In the genomic region with DNA sequence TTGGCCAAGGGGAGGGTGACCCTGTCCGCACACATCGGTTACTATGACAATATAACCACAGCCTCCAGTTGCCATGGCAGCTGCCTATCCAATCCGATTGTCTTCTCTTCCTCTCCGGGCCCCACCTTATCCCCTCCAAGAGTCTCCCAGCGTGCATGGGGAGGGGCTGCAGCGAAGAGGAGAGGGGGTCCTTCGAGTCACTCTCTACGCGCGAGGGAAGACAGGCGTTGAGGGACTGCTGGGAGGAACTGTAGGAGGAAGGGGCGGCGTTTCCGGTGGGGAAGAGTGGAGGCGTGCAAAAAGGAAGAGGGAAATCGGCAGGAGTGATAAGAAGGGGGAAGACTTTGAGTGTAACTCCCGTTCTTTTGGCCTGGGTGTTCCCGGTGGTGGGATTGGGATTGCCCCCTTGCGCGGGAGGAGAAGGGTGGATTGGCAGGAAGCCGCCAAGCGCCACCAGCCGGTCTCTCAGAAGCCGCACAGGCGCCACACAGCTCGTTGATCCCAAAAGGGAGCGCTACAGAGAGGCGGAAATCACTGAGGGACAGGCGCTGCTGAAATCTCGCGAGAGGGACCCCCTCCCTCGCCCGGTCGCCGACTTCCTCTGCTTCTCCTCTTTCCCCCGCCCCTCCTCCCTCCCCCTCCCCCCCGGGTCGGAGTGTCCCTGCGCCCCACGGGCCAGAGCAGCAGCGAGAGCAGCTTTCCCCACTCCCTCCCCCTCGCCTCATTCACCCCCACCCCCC, we compare ENCODE assay signal across 8 cellular contexts. TPM values are rescaled to one million over a fixed set of nuclear protein-coding genes. Genes with fewer than 3 reads are reported as not detected.
A peak's percentile ranks its signal among the peaks of the same experiment; 100 is the strongest.
DNase-seq lines count a peak whose midpoint lies in the region; ATAC-seq, FAIRE-seq and TF ChIP-seq lines count a peak whose summit lies in the region.

No MANE protein-coding gene starts in this region.

- H3K27ac Mint-ChIP-seq in natural killer cell treated with Interleukin-12 subunit alpha and Interleukin-12 subunit beta and Interleukin-15 and Interleukin-18, amount 100 ng/mL, for 72 hours = peak overlapping the region; percentile 98 to 99

- H2AFZ ChIP-seq in Loucy (ENCODE audit: low read length) = peak overlapping the region; percentile 86

- H3K4me1 ChIP-seq in Loucy (ENCODE audit: insufficient read depth, low read length, poor library complexity, severe bottlenecking) (peaks cover 40% of the 10 kb centered on the region), RWPE2 (ENCODE audit: insufficient read depth, poor library complexity, severe bottlenecking) (peaks cover 24% of the 10 kb centered on the region)

- H3K9me3 ChIP-seq in Loucy (ENCODE audit: insufficient read depth, low read depth, low read length) (no peaks in the 10 kb centered on the region), RWPE2 (ENCODE audit: severe bottlenecking) (no peaks in the 10 kb centered on the region)

- peak overlapping the region; percentile 91 for H3K4me2 ChIP-seq in Loucy (ENCODE audit: low read depth, low read length, poor library complexity, severe bottlenecking)

- peak; percentile 70 for ATAC-seq in RWPE2 (ENCODE audit: low read depth)
- ATAC-seq in natural killer cell treated with Interleukin-12 subunit alpha and Interleukin-12 subunit beta and Interleukin-15 and Interleukin-18, amount 100 ng/mL, for 72 hours = peak; percentile 82 to 85

- H4K20me1 ChIP-seq in Loucy (ENCODE audit: insufficient read depth, low read length, poor library complexity, severe bottlenecking) = peaks cover 43% of the 10 kb centered on the region

- peak; percentile 38; the same call in 1 of the 2 replicates for TF ChIP-seq POLR2A in H54 (IDR thresholded peaks at IDR 0.05; ENCODE audit: low read depth, low read length)

- FAIRE-seq in H54 (lab: Jason Lieb, UNC) = peak; percentile 33

- no peaks in the 10 kb centered on the region for H3K27me3 ChIP-seq in Loucy (ENCODE audit: insufficient read depth, low read length, poor library complexity, severe bottlenecking)
- H3K27me3 ChIP-seq in RWPE2 (ENCODE audit: insufficient read depth, poor library complexity, severe bottlenecking) = no peaks in the 10 kb centered on the region

- peaks cover 0 to 2% of the 10 kb centered on the region in 2 donors for H3K27me3 Mint-ChIP-seq in natural killer cell treated with Interleukin-12 subunit alpha and Interleukin-12 subunit beta and Interleukin-15 and Interleukin-18, amount 100 ng/mL, for 72 hours

- H3K79me2 ChIP-seq in Loucy (ENCODE audit: insufficient read depth, low read length) = peaks cover 46% of the 10 kb centered on the region

- H3K4me3 Mint-ChIP-seq in natural killer cell treated with Interleukin-12 subunit alpha and Interleukin-12 subunit beta and Interleukin-15 and Interleukin-18, amount 100 ng/mL, for 72 hours = peak overlapping the region; percentile 95

- peaks cover 9% of the 10 kb centered on the region for H3K36me3 Mint-ChIP-seq in natural killer cell treated with Interleukin-12 subunit alpha and Interleukin-12 subunit beta and Interleukin-15 and Interleukin-18, amount 100 ng/mL, for 72 hours

- H3K9me3 Mint-ChIP-seq in natural killer cell treated with Interleukin-12 subunit alpha and Interleukin-12 subunit beta and Interleukin-15 and Interleukin-18, amount 100 ng/mL, for 72 hours = no peaks in the 10 kb centered on the region

- peak overlapping the region; percentile 84 for H3K27ac ChIP-seq in RWPE2 (ENCODE audit: poor library complexity, severe bottlenecking)

- DNase-seq in EH (ENCODE audit: low read depth) (peak; percentile 98), H54 (ENCODE audit: insufficient read length, low spot score) (peak; percentile 77), RWPE2 (ENCODE audit: low spot score) (peak; percentile 97), fibroblast of pulmonary artery (ENCODE audit: low read depth) (peak; percentile 98)
- peak; percentile 95 for DNase-seq in activated effector memory CD4-positive, alpha-beta T cell treated with Interleukin-2 at 50 U/mL for 16 hours
- DNase-seq in natural killer cell treated with Interleukin-12 subunit alpha and Interleukin-12 subunit beta and Interleukin-15 and Interleukin-18, amount 100 ng/mL, for 72 hours (ENCODE audit: low spot score) = peak; percentile 96
- DNase-seq in stimulated activated naive CD4-positive, alpha-beta T cell treated with Interleukin-2 at 50 U/mL for 16 hours (lab: John Stamatoyannopoulos, UW) = peak; percentile 99

- TF ChIP-seq CTCF in Loucy (conservative IDR thresholded peaks at IDR 0.05; ENCODE audit: low read length) (no peak), RWPE2 (IDR thresholded peaks at IDR 0.05; ENCODE audit: poor library complexity, severe bottlenecking) (no peak), fibroblast of pulmonary artery (IDR thresholded peaks at IDR 0.05; ENCODE audit: low read length, missing control alignments) (no peak)

- H3K4me3 ChIP-seq in Loucy (ENCODE audit: low read length, poor library complexity, severe bottlenecking) (peak overlapping the region; percentile 78), RWPE2 (ENCODE audit: severe bottlenecking) (peak overlapping the region; percentile 88), fibroblast of pulmonary artery (replicated peaks; ENCODE audit: low read depth, low read length) (peak overlapping the region; percentile 86)

- H3K36me3 ChIP-seq in Loucy (ENCODE audit: insufficient read depth, low read length) = no peaks in the 10 kb centered on the region
- H3K36me3 ChIP-seq in RWPE2 (ENCODE audit: low read depth) = peaks cover 6% of the 10 kb centered on the region

- H3F3A ChIP-seq in Loucy (ENCODE audit: low read depth) = peaks cover 3% of the 10 kb centered on the region; the same call in 1 of the 2 replicates

- no peaks in the 10 kb centered on the region for H3K9me2 ChIP-seq in Loucy (replicated peaks; ENCODE audit: low read depth, low read length)

- H3K9ac ChIP-seq in Loucy (ENCODE audit: low read depth, low read length, poor library complexity, severe bottlenecking) = peak overlapping the region; percentile 96

- H3K4me1 Mint-ChIP-seq in natural killer cell treated with Interleukin-12 subunit alpha and Interleukin-12 subunit beta and Interleukin-15 and Interleukin-18, amount 100 ng/mL, for 72 hours (ENCODE audit: low read depth in 2 of 2) = peaks cover 23 to 35% of the 10 kb centered on the region in 2 donors

RNA-seq across cellular contexts. Expression of a gene that starts 0.4 kb away (rescaled TPM):
- total RNA-seq in natural killer cell treated with Interleukin-12 subunit alpha and Interleukin-12 subunit beta and Interleukin-15 and Interleukin-18, amount 100 ng/mL, for 72 hours = 10 to 100 TPM; 90.2 to 96.1 TPM

RNA-seq across cellular contexts. Expression of a gene that starts 53.7 kb away (rescaled TPM):
- total RNA-seq in natural killer cell treated with Interleukin-12 subunit alpha and Interleukin-12 subunit beta and Interleukin-15 and Interleukin-18, amount 100 ng/mL, for 72 hours = not detected

Comparison
In these comparisons a context has a peak if more than half of its experiments do, and no peak if none do; other contexts are left out.
1. Peak in every context shown above with its lines: DNase-seq, ATAC-seq, H3K4me3 ChIP-seq and H3K27ac ChIP-seq.